12 cellular contexts compared by ENCODE assay signal in genomic region chr3:155296413-155296812, GRCh38. TPM values are rescaled to one million over a fixed set of nuclear protein-coding genes. Genes with fewer than 3 reads are reported as not detected.
"Had no signal": no experiment of that assay in that cellular context is flagged by ENCODE, and none has a peak within 500 bp of the region (broad histone marks: within the 10 kb centered on the region; RNA-seq: fewer than 3 reads in every experiment).

No MANE protein-coding gene starts in this region.

- H3K4me3 ChIP-seq: GM23248, GM23338, HAP-1 had no signal

- H2AFZ ChIP-seq: GM23248, GM23338 had no signal

- H3K4me2 ChIP-seq: GM23338 had no signal

- H3K36me3 ChIP-seq: HAP-1 had no signal

- ATAC-seq: GM23338, HCT116 had no signal

- H3K4me3 Mint-ChIP-seq: GM23338, H9, HFFc6 had no signal

- H3K4me1 ChIP-seq: HAP-1 had no signal

- H3K27ac ChIP-seq: GM23248 had no signal

- H3K27ac Mint-ChIP-seq: GM23338, H9, HFFc6 had no signal

- H3K9ac ChIP-seq: GM23248 had no signal

- FAIRE-seq: H1, H54 had no signal

- DNase-seq: GM23248, GOT3, H7, H9, HCEC 1CT, HFFc6 had no signal

RNA-seq across cellular contexts. Expression of gene STRIT1, which starts 2.9 kb away (rescaled TPM):
- total RNA-seq: GM23248, H4, H7, H9, HFFc6 had no signal
- polyA plus RNA-seq: GM23248 had no signal
